11 cellular contexts compared by ENCODE assay signal in genomic region chr14:88130057-88130432, GRCh38.
DNase-seq lines count a peak whose midpoint lies in the region; ATAC-seq and TF ChIP-seq lines count a peak whose summit lies in the region.
"Had no signal": no experiment of that assay in that cellular context is flagged by ENCODE, and none has a peak within 500 bp of the region (broad histone marks: within the 10 kb centered on the region; RNA-seq: fewer than 3 reads in every experiment).

No MANE protein-coding gene starts in this region.

- no peak overlapping the region for H3K14ac ChIP-seq in H9 (ENCODE audit: insufficient read depth, low read length)

- no peaks in the 10 kb centered on the region for H3K27me3 Mint-ChIP-seq in CD8-positive, alpha-beta T cell (ENCODE audit: low read depth)
- H3K27me3 Mint-ChIP-seq in activated T-helper 17 cell treated with anti-CD3 and anti-CD28 coated beads, Interleukin-2, amount 50 U/mL, for 72 hours = peaks cover 4% of the 10 kb centered on the region
- H3K27me3 Mint-ChIP-seq in mesothelial cell of epicardium (ENCODE audit: low read depth) (peaks cover 9% of the 10 kb centered on the region), H9 (ENCODE audit: low read depth) (no peaks in the 10 kb centered on the region; the same call in none of the 2 replicates)

- DNase-seq in CD8-positive, alpha-beta T cell = no peak
- DNase-seq in mesothelial cell of epicardium (ENCODE audit: low spot score in 2 of 2, unreplicated experiment in 2 of 2) (no peak), islet precursor cell (no peak), HT-29 (ENCODE audit: low spot score) (no peak), H9 (no peak), NCI-H345 (lab: John Stamatoyannopoulos, UW) (no peak)
- DNase-seq: activated naive CD4-positive, alpha-beta T cell treated with anti-CD3 and anti-CD28 coated beads, Interleukin-2, amount 10 ng/mL, durations not matched to agents 7 days and 5 days; NCI-H510A treated with DMSO at 0.1 percent for 48 hours had no signal

- POLR2A ChIA-PET in CD8-positive, alpha-beta T cell (lab: Charles Lee) = no interaction called here

- no peak overlapping the region for H3T11ph ChIP-seq in H9 (ENCODE audit: low read length)

- no peaks in the 10 kb centered on the region for H3K27me3 ChIP-seq in CD8-positive, alpha-beta T cell (ENCODE audit: insufficient read depth, low read length)
- H3K27me3 ChIP-seq in H9 (ENCODE audit: insufficient read depth, low read length) = no peaks in the 10 kb centered on the region

- H3K9ac ChIP-seq in H9 (ENCODE audit: extremely low read depth, insufficient read length, low read length) = no peak overlapping the region

- H4K91ac ChIP-seq in H9 (ENCODE audit: insufficient read length, low read depth, low read length) = no peak overlapping the region

- WGBS in H9 (ENCODE audit: extremely low coverage, insufficient read length, low lambda C conversion rate) = no CpG with 5 or more reads among the region's 2 CpGs

- no peak overlapping the region for H4K5ac ChIP-seq in H9 (ENCODE audit: insufficient read length, low read depth, low read length)

- H3K4me3 Mint-ChIP-seq in CD8-positive, alpha-beta T cell = no peak overlapping the region
- H3K4me3 Mint-ChIP-seq in activated T-helper 17 cell treated with anti-CD3 and anti-CD28 coated beads, Interleukin-2, amount 50 U/mL, for 72 hours = peak overlapping the region; percentile 50
- H3K4me3 Mint-ChIP-seq in mesothelial cell of epicardium (no peak overlapping the region), H9 (no peak overlapping the region)
- H3K4me3 Mint-ChIP-seq: activated naive CD4-positive, alpha-beta T cell treated with anti-CD3 and anti-CD28 coated beads, Interleukin-2, amount 10 ng/mL, durations not matched to agents 7 days and 5 days; T-helper 1 cell treated with Interleukin-12 subunit alpha and Interleukin-12 subunit beta and Interleukin-4 antibody, amounts not matched to agents 30 μg/mL and 1 μg/mL, for 36 hours had no signal

- peaks cover 27% of the 10 kb centered on the region for H3K4me1 Mint-ChIP-seq in CD8-positive, alpha-beta T cell (ENCODE audit: low read depth)
- H3K4me1 Mint-ChIP-seq in activated T-helper 17 cell treated with anti-CD3 and anti-CD28 coated beads, Interleukin-2, amount 50 U/mL, for 72 hours = peaks cover 7% of the 10 kb centered on the region
- H3K4me1 Mint-ChIP-seq in mesothelial cell of epicardium = peaks cover 11% of the 10 kb centered on the region
- H3K4me1 Mint-ChIP-seq in H9 = no peaks in the 10 kb centered on the region

- intact Hi-C loops in CD8-positive, alpha-beta T cell (cut with DNase I, micrococcal nuclease) = no loop called here

- no peaks in the 10 kb centered on the region for H3K79me1 ChIP-seq in H9 (ENCODE audit: insufficient read depth, low read depth, low read length, poor library complexity, severe bottlenecking)

- H3K36me3 Mint-ChIP-seq in CD8-positive, alpha-beta T cell = no peaks in the 10 kb centered on the region
- no peaks in the 10 kb centered on the region for H3K36me3 Mint-ChIP-seq in activated T-helper 17 cell treated with anti-CD3 and anti-CD28 coated beads, Interleukin-2, amount 50 U/mL, for 72 hours (ENCODE audit: low read depth)
- no peaks in the 10 kb centered on the region for H3K36me3 Mint-ChIP-seq in mesothelial cell of epicardium
- no peaks in the 10 kb centered on the region for H3K36me3 Mint-ChIP-seq in H9 (ENCODE audit: insufficient read depth in 1 of 3, low read depth in 3 of 3)
- H3K36me3 Mint-ChIP-seq: activated naive CD4-positive, alpha-beta T cell treated with anti-CD3 and anti-CD28 coated beads, Interleukin-2, amount 10 ng/mL, durations not matched to agents 7 days and 5 days had no signal

- no peaks in the 10 kb centered on the region for H3K23me2 ChIP-seq in H9 (ENCODE audit: insufficient read length, low read depth, low read length, poor library complexity, severe bottlenecking)

- no peaks in the 10 kb centered on the region for H3K79me2 ChIP-seq in H9 (ENCODE audit: insufficient read depth, low read length)

- H2BK5ac ChIP-seq in H9 (ENCODE audit: insufficient read length, low read length) = no peak overlapping the region

- ATAC-seq in CD8-positive, alpha-beta T cell = no peak
- peak; percentile 42 for ATAC-seq in GM21786 (IDR thresholded peaks at IDR 0.05; ENCODE audit: unreplicated experiment)
- peak; percentile 67 for ATAC-seq in activated T-helper 17 cell treated with anti-CD3 and anti-CD28 coated beads, Interleukin-2, amount 50 U/mL, for 72 hours (replicated peaks)

- H3K4me1 ChIP-seq in CD8-positive, alpha-beta T cell (ENCODE audit: insufficient read depth, low read length) = peaks cover 23% of the 10 kb centered on the region
- no peaks in the 10 kb centered on the region for H3K4me1 ChIP-seq in H9 (ENCODE audit: insufficient read depth, low read length)

- H3K36me3 ChIP-seq in CD8-positive, alpha-beta T cell (ENCODE audit: insufficient read depth, low read length) = no peaks in the 10 kb centered on the region

- H3K4ac ChIP-seq in H9 (ENCODE audit: low read depth, low read length) = no peak overlapping the region

- H3K23ac ChIP-seq in H9 (ENCODE audit: insufficient read length, low read depth, low read length) = no peak overlapping the region

- H2BK120ac ChIP-seq in H9 (ENCODE audit: low read depth, low read length, poor library complexity, severe bottlenecking) = no peak overlapping the region

- no peak overlapping the region for H3K18ac ChIP-seq in H9 (ENCODE audit: insufficient read length, low read depth, low read length)

- no peak for TF ChIP-seq CTCF in CD8-positive, alpha-beta T cell (IDR thresholded peaks at IDR 0.05)
- TF ChIP-seq CTCF in mesothelial cell of epicardium (IDR thresholded peaks at IDR 0.05; ENCODE audit: unreplicated experiment) = no peak
- no peak for TF ChIP-seq CTCF in H9 (conservative IDR thresholded peaks at IDR 0.05)

- CTCF ChIA-PET in CD8-positive, alpha-beta T cell (lab: Charles Lee) = interaction anchor here (0.8 to 1.2 kb wide), 2 partner anchors 39 to 102 kb away, joined by 4 read pairs; no protein-coding TSS in a partner anchor

- peaks cover 14% of the 10 kb centered on the region for H3K9me3 Mint-ChIP-seq in CD8-positive, alpha-beta T cell
- peaks cover 4% of the 10 kb centered on the region for H3K9me3 Mint-ChIP-seq in activated T-helper 17 cell treated with anti-CD3 and anti-CD28 coated beads, Interleukin-2, amount 50 U/mL, for 72 hours
- H3K9me3 Mint-ChIP-seq in mesothelial cell of epicardium (peaks cover 16% of the 10 kb centered on the region), H9 (peaks cover 3 to 16% of the 10 kb centered on the region in 2 experiments; a peak in 4 of 5 replicates)

- H3K27ac ChIP-seq in CD8-positive, alpha-beta T cell (ENCODE audit: low read depth, low read length) = no peak overlapping the region
- no peak overlapping the region for H3K27ac ChIP-seq in H9 (ENCODE audit: insufficient read length, low read depth, low read length)

- H4K20me1 ChIP-seq in H9 (ENCODE audit: control insufficient read depth, insufficient read depth, insufficient read length) = no peaks in the 10 kb centered on the region

- no peaks in the 10 kb centered on the region for H3K9me3 ChIP-seq in CD8-positive, alpha-beta T cell (ENCODE audit: low read length)
- no peaks in the 10 kb centered on the region for H3K9me3 ChIP-seq in H9 (ENCODE audit: control insufficient read depth, low read depth, low read length)

- H2BK20ac ChIP-seq in H9 (ENCODE audit: low read depth, low read length, poor library complexity, severe bottlenecking) = no peak overlapping the region

- no peak overlapping the region for H2AFZ ChIP-seq in H9 (ENCODE audit: low read length)

- H3K56ac ChIP-seq in H9 (ENCODE audit: insufficient read length, low read depth, low read length) = no peak overlapping the region

- H2BK15ac ChIP-seq in H9 (ENCODE audit: low read depth, low read length) = no peak overlapping the region

- no peak overlapping the region for H2BK12ac ChIP-seq in H9 (ENCODE audit: insufficient read length, low read depth, low read length)

- H3K4me3 ChIP-seq in CD8-positive, alpha-beta T cell (ENCODE audit: low read depth, low read length) = no peak overlapping the region

- no peak overlapping the region for H2AK5ac ChIP-seq in H9 (ENCODE audit: insufficient read length, low read length)

- no peak overlapping the region for H4K8ac ChIP-seq in H9 (replicated peaks; ENCODE audit: insufficient read length, low read depth, low read length)

- H3K4me2 ChIP-seq in H9 (ENCODE audit: insufficient read depth, insufficient read length, low read length) = no peak overlapping the region

- peak overlapping the region; percentile 64 for H3K27ac Mint-ChIP-seq in CD8-positive, alpha-beta T cell
- peak overlapping the region; percentile 71 for H3K27ac Mint-ChIP-seq in activated T-helper 17 cell treated with anti-CD3 and anti-CD28 coated beads, Interleukin-2, amount 50 U/mL, for 72 hours
- H3K27ac Mint-ChIP-seq in mesothelial cell of epicardium (peak overlapping the region; percentile 5), H9 (no peak overlapping the region)
- H3K27ac Mint-ChIP-seq: activated naive CD4-positive, alpha-beta T cell treated with anti-CD3 and anti-CD28 coated beads, Interleukin-2, amount 10 ng/mL, durations not matched to agents 7 days and 5 days; T-helper 1 cell treated with Interleukin-12 subunit alpha and Interleukin-12 subunit beta and Interleukin-4 antibody, amounts not matched to agents 30 μg/mL and 1 μg/mL, for 36 hours had no signal

Comparison
In these comparisons a context has a peak if more than half of its experiments do, and no peak if none do; other contexts are left out.
1. H3K27ac Mint-ChIP-seq: peak in CD8-positive, alpha-beta T cell (single experiment), activated T-helper 17 cell treated with anti-CD3 and anti-CD28 coated beads, Interleukin-2, amount 50 U/mL, for 72 hours (single experiment) and mesothelial cell of epicardium (single experiment); none in H9 (0 of 3).